Comparison of ENCODE assay signal across 1 cellular context in genomic region chr11:102451693-102452460, GRCh38.
TF ChIP-seq lines count a peak whose summit lies in the region.

No MANE protein-coding gene starts in this region.

TF ChIP-seq in HEK293, 187 proteins besides CTCF, POLR2A, EP300 and RAD21 (continued from another document):
- TF ChIP-seq HIC1 (tag by site-specific recombination; IDR thresholded peaks at IDR 0.05), result 0 out of 2 replicates have a peak, but pooled peaks have one; percentile 18
- TF ChIP-seq SCRT1 (tag by site-specific recombination; IDR thresholded peaks at IDR 0.05; ENCODE audit: borderline replicate concordance), result 0 out of 2 replicates have a peak, but pooled peaks have one; percentile 38
- TF ChIP-seq REST (tag by site-specific recombination; IDR thresholded peaks at IDR 0.05), result peak; percentile 24; the same call in 1 of the 2 replicates
- peak; percentile 8; the same call in 1 of the 2 replicates for TF ChIP-seq EGR2 (tag by site-specific recombination; IDR thresholded peaks at IDR 0.05; ENCODE audit: low read depth)
- TF ChIP-seq ZFHX2 (tag by site-specific recombination; conservative IDR thresholded peaks at IDR 0.05), result peak; percentile 28
- TF ChIP-seq ZNF114 (tag by site-specific recombination; IDR thresholded peaks at IDR 0.05), result no peak
- peak; percentile 82 for TF ChIP-seq ZBTB8A (tag by site-specific recombination; IDR thresholded peaks at IDR 0.05)
- peak; percentile 46; the same call in 1 of the 2 replicates for TF ChIP-seq PRDM10 (tag by site-specific recombination; IDR thresholded peaks at IDR 0.05)
- TF ChIP-seq ZBTB21 (tag by site-specific recombination; IDR thresholded peaks at IDR 0.05), result no peak
- no peak for TF ChIP-seq OVOL3 (tag by site-specific recombination; IDR thresholded peaks at IDR 0.05)
- no peak for TF ChIP-seq ZNF155 (tag by site-specific recombination; IDR thresholded peaks at IDR 0.05)
- no peak for TF ChIP-seq ZNF513 (tag by site-specific recombination; IDR thresholded peaks at IDR 0.05)
